In the genomic region with DNA sequence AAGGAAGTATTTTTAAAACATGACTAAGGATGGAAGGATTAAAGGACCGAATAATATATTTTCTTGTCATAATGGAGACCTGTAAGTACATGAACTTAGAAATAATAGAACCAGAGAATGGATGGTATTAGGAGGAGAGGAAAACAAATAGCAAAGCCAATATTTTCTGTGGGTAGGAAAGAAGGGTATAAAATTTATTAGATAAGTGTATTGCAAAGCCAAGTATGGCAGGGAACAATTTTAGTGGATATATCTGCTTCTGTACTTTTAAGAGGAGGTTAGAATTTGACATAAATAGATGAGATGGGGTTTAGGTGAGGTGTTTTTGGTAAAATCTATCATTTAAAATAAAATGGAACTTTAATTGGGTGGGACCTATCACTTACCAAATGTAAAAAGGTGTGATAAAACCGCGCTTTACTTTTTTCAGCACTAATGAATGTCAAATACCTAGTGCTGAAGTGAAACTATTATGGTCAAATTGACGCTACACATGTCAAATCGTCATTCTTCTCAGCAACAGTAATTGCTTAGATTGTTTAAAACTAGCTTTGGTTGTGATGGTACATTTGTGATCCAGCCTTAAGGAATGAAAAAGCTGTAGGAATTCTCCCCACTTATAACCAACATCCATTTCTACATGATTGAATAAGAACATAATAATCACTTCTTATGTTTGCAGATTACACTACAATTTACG, we compare ENCODE assay signal across 30 cellular contexts.
"Had no signal": no experiment of that assay in that cellular context is flagged by ENCODE, and none has a peak within 500 bp of the region (broad histone marks: within the 10 kb centered on the region; RNA-seq: fewer than 3 reads in every experiment).

No MANE protein-coding gene starts in this region.

- H3K4me1 ChIP-seq: gastrocnemius medialis, prostate gland, right atrium auricular region had no signal

- H3K4me3 ChIP-seq: dorsolateral prefrontal cortex, gastrocnemius medialis, left lung, mucosa of descending colon, prostate gland, right atrium auricular region, smooth muscle cell, stomach, thyroid gland had no signal

- DNase-seq: cerebellar nuclear complex; cortex of kidney; dorsolateral prefrontal cortex; effector CD4-positive, alpha-beta T cell; endodermal cell; foreskin fibroblast; gastrocnemius medialis; head of caudate nucleus; left cardiac atrium; left lung; mesenchymal stem cell; mucosa of descending colon; naive B cell; nucleus accumbens; stimulated activated CD4-positive, alpha-beta T cell treated with anti-CD3 and anti-CD28 coated beads, Interleukin-12 subunit alpha, Interleukin-12 subunit beta, amount 100 ng/mL, for 4 hours; stimulated activated CD4-positive, alpha-beta T cell treated with anti-CD3 and anti-CD28 coated beads, Interleukin-1b, Interleukin-23, amount 100 ng/mL, for 48 hours; stimulated activated CD4-positive, alpha-beta T cell treated with anti-CD3 and anti-CD28 coated beads, Interleukin-4, amount 100 ng/mL, for 1 hour; stimulated activated CD8-positive, alpha-beta memory T cell treated with anti-CD3 and anti-CD28 coated beads, Interleukin-4, amount 100 ng/mL, for 48 hours; stimulated activated naive CD4-positive, alpha-beta T cell treated with Interleukin-2 at 50 U/mL for 16 hours; stomach; thyroid gland had no signal

- H3K27ac ChIP-seq: dorsolateral prefrontal cortex, epithelial cell of prostate, gastrocnemius medialis, left lung, prostate gland, right atrium auricular region, stomach, thyroid gland had no signal

- H3K36me3 ChIP-seq: gastrocnemius medialis, left lung, prostate gland, right atrium auricular region, stomach, thyroid gland had no signal

- H3K36me3 Mint-ChIP-seq: naive B cell, type B pancreatic cell had no signal

- FAIRE-seq: islet of Langerhans had no signal

- H3K27me3 ChIP-seq: dorsolateral prefrontal cortex, gastrocnemius medialis, left lung, right atrium auricular region, stomach, thyroid gland had no signal

- ATAC-seq: esophagus mucosa, gastrocnemius medialis, left cardiac atrium, left lung, mucosa of descending colon, sciatic nerve had no signal

- H3K9me3 ChIP-seq: gastrocnemius medialis, left lung, mucosa of descending colon, prostate gland, right atrium auricular region, stomach, thyroid gland had no signal

- H3K9me3 Mint-ChIP-seq: type B pancreatic cell had no signal

- H3K27ac Mint-ChIP-seq: endodermal cell, mesothelial cell of epicardium, naive B cell, type B pancreatic cell had no signal

- H3K4me3 Mint-ChIP-seq: endodermal cell, mesothelial cell of epicardium, type B pancreatic cell had no signal
